In the genomic region with DNA sequence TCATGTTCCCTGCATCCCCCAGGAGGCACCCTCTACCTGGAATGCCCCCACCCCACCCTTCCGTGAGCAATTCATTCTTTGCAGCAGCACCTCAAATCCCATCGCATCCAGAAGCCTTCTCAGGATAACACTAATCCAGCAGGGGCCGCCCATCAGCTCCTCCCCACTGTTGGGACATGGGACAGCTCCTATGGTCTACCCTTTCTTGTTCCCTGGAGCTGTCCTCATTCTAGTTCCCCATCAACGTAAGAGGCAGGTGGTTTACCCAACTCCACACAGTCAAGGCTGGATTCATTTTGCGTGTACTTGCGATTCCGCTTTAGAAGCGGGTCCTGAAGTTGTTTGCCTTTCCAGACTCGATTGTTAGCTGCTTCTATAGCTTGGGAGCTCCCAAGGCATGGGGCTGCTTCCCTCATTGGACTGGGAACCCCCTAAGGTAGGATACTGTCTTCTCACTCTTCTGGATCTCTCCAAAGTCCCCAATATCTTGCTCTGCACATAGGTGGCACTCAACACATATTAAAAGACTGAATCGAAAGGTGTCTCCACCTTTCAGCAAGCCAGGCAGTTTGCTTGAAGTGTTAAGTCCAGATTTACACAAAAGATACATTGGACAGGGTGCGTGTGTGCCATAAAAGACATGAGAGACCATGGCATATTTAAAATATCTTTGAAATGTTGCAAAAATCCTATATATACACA, we compare ENCODE assay signal across 10 cellular contexts. TPM values are rescaled to one million over a fixed set of nuclear protein-coding genes. Genes with fewer than 3 reads are reported as not detected.
DNase-seq lines count a peak whose midpoint lies in the region; ATAC-seq, FAIRE-seq and TF ChIP-seq lines count a peak whose summit lies in the region.
"Had no signal": no experiment of that assay in that cellular context is flagged by ENCODE, and none has a peak within 500 bp of the region (broad histone marks: within the 10 kb centered on the region; RNA-seq: fewer than 3 reads in every experiment).

No MANE protein-coding gene starts in this region.

- peak; percentile 46 for FAIRE-seq in HepG2 (lab: Jason Lieb, UNC)

- no peaks in the 10 kb centered on the region for H3K79me2 ChIP-seq in HCT116 (ENCODE audit: insufficient read depth, low read length)
- H3K79me2 ChIP-seq in HepG2 (ENCODE audit: insufficient read depth, low read length), result no peaks in the 10 kb centered on the region

- no peak overlapping the region for H3K27ac ChIP-seq in HCT116 (ENCODE audit: low read depth, low read length)
- H3K27ac ChIP-seq in HepG2 (ENCODE audit: extremely low read length, insufficient read depth, low read length), result no peak overlapping the region
- no peak overlapping the region for H3K27ac ChIP-seq in testis

- H3K4me3 ChIP-seq in HCT116 (replicated peaks in 1 of 2; ENCODE audit: low read depth in 1 of 2, low read length in 2 of 2) (no peak overlapping the region), HepG2 (replicated peaks in 1 of 3; ENCODE audit: insufficient read depth in 1 of 3, low read depth in 2 of 3, low read length in 3 of 3) (no peak overlapping the region), testis (no peak overlapping the region)

- H3K36me3 ChIP-seq in HCT116 (ENCODE audit: control insufficient read depth in 1 of 2, insufficient read depth in 2 of 2, low read length in 2 of 2) (no peaks in the 10 kb centered on the region), HepG2 (replicated peaks in 1 of 2; ENCODE audit: control insufficient read depth in 1 of 2, insufficient read depth in 2 of 2, low read length in 2 of 2) (no peaks in the 10 kb centered on the region), testis (ENCODE audit: low read depth, missing control alignments) (no peaks in the 10 kb centered on the region)

- H3K9me3 Mint-ChIP-seq in Calu3 (ENCODE audit: low read depth, unreplicated experiment) (no peaks in the 10 kb centered on the region), WTC11 (peaks cover 3% of the 10 kb centered on the region; the same call in 1 of the 2 replicates)

- H3K4me2 ChIP-seq in HCT116 (ENCODE audit: low read length), result peak overlapping the region; percentile 77
- peak overlapping the region; percentile 74; the same call in 1 of the 2 replicates for H3K4me2 ChIP-seq in HepG2 (ENCODE audit: low read depth, low read length)

- TF ChIP-seq POLR2A in HCT116 (IDR thresholded peaks at IDR 0.05; ENCODE audit: borderline replicate concordance, extremely low read depth, insufficient read depth, insufficient read length) (no peak), HepG2 (IDR thresholded peaks at IDR 0.05; ENCODE audit: insufficient read depth in 1 of 2, low read depth in 2 of 2, low read length in 2 of 2) (no peak), testis (IDR thresholded peaks at IDR 0.05) (no peak)

- H2AFZ ChIP-seq in HCT116 (ENCODE audit: low read depth, low read length, poor library complexity, severe bottlenecking) (no peak overlapping the region), HepG2 (ENCODE audit: low read length) (no peak overlapping the region)

- DNase-seq in Calu3 (no peak), HCT116 (ENCODE audit: low read depth, low spot score) (no peak), WTC11 (ENCODE audit: low spot score) (peak; percentile 29), HepG2 (ENCODE audit: low spot score) (no peak), testis (no peak), D341Med (ENCODE audit: low spot score) (no peak), NCI-H1694 treated with DMSO at 0.1 percent for 48 hours (lab: John Stamatoyannopoulos, UW) (no peak), activated gamma-delta T cell (lab: John Stamatoyannopoulos, UW) (no peak)
- DNase-seq: NCI-H1048; stimulated activated CD4-positive, alpha-beta T cell treated with anti-CD3 and anti-CD28 coated beads, Interleukin-2, amount 100 ng/mL, for 24 hours had no signal

- peak; percentile 32 for ATAC-seq in HCT116
- peak; percentile 68 for ATAC-seq in WTC11
- ATAC-seq in HepG2, result peak; percentile 47

- intact Hi-C loops in Calu3 (cut with micrococcal nuclease; ENCODE audit: unreplicated experiment) (loop anchor here (1.0 kb wide), 1 partner anchor 71 kb away; no protein-coding TSS in a partner anchor), HCT116 (cut with micrococcal nuclease) (no loop called here), HepG2 (cut with micrococcal nuclease; ENCODE audit: unreplicated experiment) (no loop called here), testis (cut with DNase I; ENCODE audit: low total_unique reads) (no loop called here)

- H3K4me1 Mint-ChIP-seq in Calu3 (ENCODE audit: low read depth, unreplicated experiment), result peaks cover 7% of the 10 kb centered on the region
- H3K4me1 Mint-ChIP-seq in WTC11, result peaks cover 23% of the 10 kb centered on the region

- no TSS peak for BruUV-seq in Calu3 (replicated peaks; lab: Mats Ljungman, UMichigan)
- no TSS peak for BruUV-seq in HCT116 (replicated peaks; lab: Mats Ljungman, UMichigan)
- BruUV-seq in HepG2 (replicated peaks; lab: Mats Ljungman, UMichigan), result no TSS peak

- no peaks in the 10 kb centered on the region for H3K9me2 ChIP-seq in HCT116 (ENCODE audit: insufficient read depth)

- H3K9ac ChIP-seq in HCT116 (ENCODE audit: low read length) (no peak overlapping the region), HepG2 (ENCODE audit: insufficient read depth, low read depth, low read length) (no peak overlapping the region)

- H3K27ac Mint-ChIP-seq in Calu3 (ENCODE audit: unreplicated experiment) (no peak overlapping the region), WTC11 (no peak overlapping the region)

- H3K4me3 Mint-ChIP-seq in Calu3 (ENCODE audit: low read depth, unreplicated experiment) (peak overlapping the region; percentile 77), WTC11 (peak overlapping the region; percentile 64)

- no peak for TF ChIP-seq CTCF in Calu3 (IDR thresholded peaks at IDR 0.05; ENCODE audit: unreplicated experiment)
- TF ChIP-seq CTCF in HCT116 (IDR thresholded peaks at IDR 0.05 in 2 of 3, conservative IDR thresholded peaks at IDR 0.05 in 1 of 3; ENCODE audit: borderline replicate concordance in 1 of 3, insufficient read depth in 1 of 3, low read depth in 2 of 3, low read length in 2 of 3), result peak in 2 of 3 experiments; percentile 24 to 26; a peak in 2 of 6 replicates
- no peak for TF ChIP-seq CTCF in WTC11 (IDR thresholded peaks at IDR 0.05)
- peak; percentile 22; the same call in 1 of the 2 replicates for TF ChIP-seq CTCF in HepG2 (CRISPR knock-in tag; IDR thresholded peaks at IDR 0.05)
- no peak for TF ChIP-seq CTCF in testis (IDR thresholded peaks at IDR 0.05)

- H3K9me3 ChIP-seq in HCT116 (ENCODE audit: control insufficient read depth in 1 of 2, insufficient read depth in 1 of 2, low read depth in 1 of 2, low read length in 2 of 2) (no peaks in the 10 kb centered on the region), HepG2 (ENCODE audit: low read length) (no peaks in the 10 kb centered on the region), testis (no peaks in the 10 kb centered on the region)

- RAD21 ChIA-PET in HCT116 (lab: Charles Lee; ENCODE audit: low non-redundant PET in 1 of 2, low total read pairs in 2 of 2, uncharacterized antibody in 2 of 2, unreplicated experiment in 2 of 2), result no interaction called here

- TF ChIP-seq RAD21 in HCT116 (IDR thresholded peaks at IDR 0.05; ENCODE audit: low read depth), result peak; percentile 46; the same call in 1 of the 2 replicates
- no peak for TF ChIP-seq RAD21 in HepG2 (CRISPR knock-in tag; IDR thresholded peaks at IDR 0.05)

- CTCF ChIA-PET in Calu3 (lab: Charles Lee), result interaction anchor here (2.5 kb wide), 1 partner anchor 70 kb away, joined by 17 read pairs; no protein-coding TSS in a partner anchor
- CTCF ChIA-PET in HCT116 (lab: Charles Lee), result no interaction called here
- CTCF ChIA-PET in WTC11 (lab: Charles Lee), result interaction anchor here (0.7 to 2.9 kb wide), 10 partner anchors 17 to 90 kb away, joined by 3 to 30 read pairs (median 5); partner anchors contain the start of gene XPNPEP2
- CTCF ChIA-PET in HepG2 (lab: Yijun Ruan, JAX; ENCODE audit: low intra/inter-chr PET ratio, low total read pairs), result interaction anchor here (1.7 kb wide), 1 partner anchor 71 kb away, joined by 5 read pairs; no protein-coding TSS in a partner anchor

- no peaks in the 10 kb centered on the region for H3K27me3 ChIP-seq in HCT116 (ENCODE audit: insufficient read depth, low read length)
- H3K27me3 ChIP-seq in HepG2 (ENCODE audit: control insufficient read depth in 1 of 2, insufficient read depth in 2 of 2, low read length in 2 of 2), result peaks cover 3 to 29% of the 10 kb centered on the region in 2 experiments; a peak in 4 of 5 replicates
- H3K27me3 ChIP-seq in testis, result no peaks in the 10 kb centered on the region

- 14% methylated on average over 10 of the region's 11 CpGs for WGBS in HepG2 (ENCODE audit: low lambda C conversion rate)
- WGBS in testis, 2 donors, result 34 to 45% methylated on average over 4 to 11 of the region's 11 CpGs

- H3K36me3 Mint-ChIP-seq in Calu3 (ENCODE audit: insufficient read depth, unreplicated experiment) (peaks cover 9% of the 10 kb centered on the region), WTC11 (no peaks in the 10 kb centered on the region; the same call in 1 of the 2 replicates)

- in situ Hi-C loops in HepG2 (cut with HindIII; ENCODE audit: extremely low pct_ligation_motif_present, low pct_unique_long_range_greater_than_20kb), result no loop called here

- no peaks in the 10 kb centered on the region for H4K20me1 ChIP-seq in HCT116 (ENCODE audit: insufficient read depth)
- no peaks in the 10 kb centered on the region for H4K20me1 ChIP-seq in HepG2 (ENCODE audit: insufficient read depth, low read length)

- H3K4me1 ChIP-seq in HCT116 (ENCODE audit: control insufficient read depth in 1 of 2, insufficient read depth in 2 of 2, low read length in 2 of 2), result peaks cover 0 to 14% of the 10 kb centered on the region in 2 experiments; a peak in 2 of 4 replicates
- H3K4me1 ChIP-seq in HepG2 (ENCODE audit: insufficient read depth, low read length), result peaks cover 7% of the 10 kb centered on the region; the same call in 1 of the 2 replicates
- no peaks in the 10 kb centered on the region for H3K4me1 ChIP-seq in testis

- POLR2A ChIA-PET in HCT116 (lab: Charles Lee) (interaction anchor here (1.4 kb wide), 1 partner anchor 11 kb away, joined by 4 read pairs; no protein-coding TSS in a partner anchor), WTC11 (lab: Charles Lee) (no interaction called here), HepG2 (lab: Yijun Ruan, JAX) (no interaction called here)

- TF ChIP-seq EP300 in HepG2 (IDR thresholded peaks at IDR 0.05; ENCODE audit: low read depth in 2 of 2, low read length in 2 of 2) (no peak), HepG2 (CRISPR knock-in tag; IDR thresholded peaks at IDR 0.05; ENCODE audit: borderline replicate concordance) (no peak)

- H3K27me3 Mint-ChIP-seq in Calu3 (ENCODE audit: unreplicated experiment) (peaks cover 42% of the 10 kb centered on the region), WTC11 (ENCODE audit: low read depth) (peaks cover 50% of the 10 kb centered on the region)

RNA-seq across cellular contexts. Expression of gene APLN, which starts 0.9 kb away (rescaled TPM):
- total RNA-seq in Calu3 (2022) (0.35 TPM in 1 of 2 replicates, not detected in the other), HCT116 (2021; ENCODE audit: unreplicated experiment) (0.22 TPM), WTC11 (2021) (2.5 to 4.2 TPM (median 2.6 TPM) in 3 replicates), HepG2 (2016; rRNA removed; fragmentation: Illumina TruSeq; extraction: Trizol) (0.02 TPM in 1 of 2 replicates, not detected in the other), testis (1 to 10 TPM; 2.8 to 3.1 TPM)
- polyA plus RNA-seq in HCT116 (2012), result 0.06 and 0.12 TPM in 2 replicates
- total RNA-seq in HepG2 (2016; cell fraction: cytosol; rRNA removed; fragmentation: Illumina TruSeq; extraction: Trizol; ENCODE audit: low read depth), result not detected in 2 replicates
- 0.06 TPM in 1 of 2 replicates, not detected in the other for total RNA-seq in HepG2 (2016; cell fraction: insoluble cytoplasmic fraction; rRNA removed; fragmentation: Illumina TruSeq; extraction: Trizol)
- total RNA-seq in HepG2 (2016; cell fraction: membrane; rRNA removed; fragmentation: Illumina TruSeq; extraction: Trizol), result not detected in 2 replicates
- not detected in 2 replicates for total RNA-seq in HepG2 (2016; cell fraction: nucleus; rRNA removed; fragmentation: Illumina TruSeq; extraction: Trizol)
- polyA plus RNA-seq in HepG2 (2011; rRNA removed) (0.17 and 0.26 TPM in 2 replicates), testis (ENCODE audit: insufficient read depth, low read depth, low replicate concordance) (3.2 TPM)
- 0.32 and 0.43 TPM in 2 replicates for polyA plus RNA-seq in HepG2 (2011; cell fraction: cytosol; rRNA removed)
- polyA plus RNA-seq in HepG2 (2011; cell fraction: nucleus; rRNA removed), result 0.11 and 0.14 TPM in 2 replicates
- 0.08 and 0.09 TPM in 2 replicates for polyA plus RNA-seq in HepG2 (2012)
- not detected in 2 replicates for polyA plus RNA-seq in HepG2 (2016; cell fraction: cytosol; fragmentation: Illumina TruSeq; extraction: Trizol; ENCODE audit: low read depth)
- polyA plus RNA-seq in HepG2 (2016; cell fraction: insoluble cytoplasmic fraction; fragmentation: Illumina TruSeq; extraction: Trizol; ENCODE audit: low read depth), result not detected in 2 replicates
- not detected in 2 replicates for polyA plus RNA-seq in HepG2 (2016; cell fraction: membrane; fragmentation: Illumina TruSeq; extraction: Trizol; ENCODE audit: low read depth)
- polyA plus RNA-seq in HepG2 (2016; cell fraction: nucleus; fragmentation: Illumina TruSeq; extraction: Trizol; ENCODE audit: insufficient read depth, low read depth), result not detected in 2 replicates
- 0.80 TPM in 1 of 2 replicates, not detected in the other for polyA minus RNA-seq in HepG2 (2011; rRNA and poly(A)+ RNA removed; ENCODE audit: low replicate concordance)
- 0.20 TPM in 1 of 2 replicates, not detected in the other for polyA minus RNA-seq in HepG2 (2011; cell fraction: cytosol; rRNA and poly(A)+ RNA removed)
- polyA minus RNA-seq in HepG2 (2011; cell fraction: nucleus; rRNA and poly(A)+ RNA removed), result 0.13 TPM in 1 of 2 replicates, not detected in the other

Comparison
In these comparisons a context has a peak if more than half of its experiments do, and no peak if none do; other contexts are left out.
1. CTCF ChIP-seq: peak in HCT116 (2 of 3) and HepG2 (single experiment); none in Calu3 (single experiment), WTC11 (single experiment) and testis (0 of 3).
2. Peak in every context shown above with its lines, with median percentiles within 50 percentile points of each other: ATAC-seq.